8 cellular contexts compared by ENCODE assay signal in the genomic region with DNA sequence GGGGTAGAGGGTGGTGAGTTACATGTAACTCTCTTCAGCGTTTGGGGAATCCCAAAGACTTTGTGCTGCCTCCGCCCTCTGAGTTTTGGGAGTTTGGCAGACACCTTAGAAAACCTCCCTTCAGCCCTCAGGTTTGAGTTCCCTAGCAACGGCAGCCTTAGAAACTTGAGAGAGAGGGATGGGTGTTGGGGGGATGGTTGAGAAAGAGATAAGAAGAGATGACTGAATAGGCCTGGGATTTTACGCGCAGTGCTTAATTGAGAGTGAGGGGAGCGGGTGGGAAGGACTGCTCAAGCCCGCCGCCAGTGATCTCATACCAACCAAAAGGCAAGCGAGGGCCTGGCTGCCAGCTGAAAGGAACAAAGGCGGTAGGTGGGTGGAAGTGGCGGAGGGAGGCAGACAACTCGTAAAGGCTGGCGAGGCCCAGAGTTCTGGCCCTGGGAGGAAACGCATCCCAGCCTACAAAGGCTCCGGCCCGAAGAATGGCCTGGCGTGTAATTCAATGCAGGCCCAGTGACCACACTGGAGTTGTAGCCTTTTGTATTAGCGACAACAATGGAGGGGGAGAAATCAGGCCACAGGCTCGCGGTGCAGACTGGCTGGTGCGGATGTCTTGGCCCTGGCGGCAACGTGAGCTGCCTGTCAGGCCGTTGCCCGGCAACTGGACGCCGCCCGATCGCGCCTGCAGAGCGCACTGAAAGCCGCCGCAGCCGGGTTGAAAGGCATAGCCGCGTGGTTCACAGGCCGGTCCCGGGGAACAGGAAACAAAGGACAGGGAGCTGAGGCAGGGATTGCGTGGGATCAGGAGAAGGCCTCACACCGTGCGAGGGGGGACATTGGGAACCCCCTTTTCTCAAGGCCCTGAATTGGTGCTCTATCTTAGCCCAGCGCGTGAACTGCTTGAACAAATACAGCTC. TPM values are rescaled to one million over a fixed set of nuclear protein-coding genes. Genes with fewer than 3 reads are reported as not detected.
DNase-seq lines count a peak whose midpoint lies in the region; ATAC-seq, FAIRE-seq and TF ChIP-seq lines count a peak whose summit lies in the region.

No MANE protein-coding gene starts in this region.

- H3K9me3 ChIP-seq in DOHH2 (ENCODE audit: control insufficient read depth, insufficient read depth, low read length) (no peaks in the 10 kb centered on the region), PC-3 (ENCODE audit: low read length) (no peaks in the 10 kb centered on the region), spleen (no peaks in the 10 kb centered on the region)

- no peak for TF ChIP-seq POLR2A in spleen (IDR thresholded peaks at IDR 0.05)

- DNase-seq in PC-3, result no peak
- DNase-seq in choroid plexus epithelial cell (ENCODE audit: low read depth), result peak; percentile 68
- DNase-seq in kidney epithelial cell (ENCODE audit: low read depth), result peak; percentile 29
- DNase-seq in spleen, result peak; percentile 93
- DNase-seq in mesenteric fat pad (ENCODE audit: low spot score), result no peak
- DNase-seq in urothelium cell line (ENCODE audit: low spot score), result no peak

- H3K27me3 ChIP-seq in DOHH2 (ENCODE audit: control insufficient read depth, low read length) (0 out of 2 replicates have a peak, but pooled peaks cover 3% of the 10 kb centered on the region), PC-3 (ENCODE audit: low read length) (peaks cover under 1% of the 10 kb centered on the region; the same call in 1 of the 2 replicates), kidney epithelial cell (ENCODE audit: control insufficient read depth, insufficient read depth, low read length) (no peaks in the 10 kb centered on the region), spleen (replicated peaks in 1 of 7) (no peaks in the 10 kb centered on the region)

- H3K79me2 ChIP-seq in DOHH2 (ENCODE audit: control insufficient read depth, low read length) (no peaks in the 10 kb centered on the region), PC-3 (ENCODE audit: low read length) (no peaks in the 10 kb centered on the region)

- H3K4me2 ChIP-seq in DOHH2 (ENCODE audit: low read length) (peak overlapping the region; percentile 36), PC-3 (ENCODE audit: low read length) (no peak overlapping the region)

- 0 out of 2 replicates have a peak overlapping the region, but pooled peaks have one; percentile 6 for H2AFZ ChIP-seq in PC-3 (ENCODE audit: low read length)

- H3K4me1 ChIP-seq in DOHH2 (ENCODE audit: control insufficient read depth, low read length) (peaks cover 9% of the 10 kb centered on the region), PC-3 (ENCODE audit: insufficient read depth, low read length) (no peaks in the 10 kb centered on the region), spleen (peaks cover 0 to 48% (median 7%) of the 10 kb centered on the region in 6 donors)

- H4K20me1 ChIP-seq in DOHH2 (ENCODE audit: control insufficient read depth, insufficient read depth, low read depth, low read length), result no peaks in the 10 kb centered on the region
- H4K20me1 ChIP-seq in PC-3 (ENCODE audit: low read length), result no peaks in the 10 kb centered on the region

- TF ChIP-seq CTCF in DOHH2 (IDR thresholded peaks at IDR 0.05; ENCODE audit: low read depth, low read length, poor library complexity, severe bottlenecking) (no peak), PC-3 (conservative IDR thresholded peaks at IDR 0.05; ENCODE audit: low read depth, low read length) (no peak), choroid plexus epithelial cell (conservative IDR thresholded peaks at IDR 0.05; ENCODE audit: low read depth, low read length) (no peak), kidney epithelial cell (IDR thresholded peaks at IDR 0.05; ENCODE audit: insufficient read depth, low read length, poor library complexity, severe bottlenecking) (no peak), spleen (IDR thresholded peaks at IDR 0.05 in 8 of 11, conservative IDR thresholded peaks at IDR 0.05 in 3 of 11) (no peak)

- WGBS in spleen, 5 donors, result 58 to 77% (median 62%) methylated on average over 29 to 43 of the region's 43 CpGs

- no peak overlapping the region for H3K9ac ChIP-seq in PC-3 (ENCODE audit: low read length)

- no TSS peak for BruUV-seq in PC-3 (replicated peaks; lab: Mats Ljungman, UMichigan)

- H3K27ac ChIP-seq in DOHH2 (ENCODE audit: low read depth, low read length) (no peak overlapping the region), PC-3 (ENCODE audit: low read length) (no peak overlapping the region), spleen (no peak overlapping the region)

- POLR2A ChIA-PET in PC-3 (lab: Charles Lee; ENCODE audit: unreplicated experiment), result no interaction called here

- CTCF ChIA-PET in PC-3 (lab: Charles Lee), result no interaction called here

- intact Hi-C loops in PC-3 (cut with micrococcal nuclease) (no loop called here), spleen (cut with DNase I; ENCODE audit: low total_unique reads) (no loop called here)

- H3F3A ChIP-seq in DOHH2 (ENCODE audit: control insufficient read depth, insufficient read depth), result no peaks in the 10 kb centered on the region
- H3F3A ChIP-seq in PC-3 (ENCODE audit: low read length, unreplicated experiment), result no peaks in the 10 kb centered on the region

- H3K9me2 ChIP-seq in DOHH2 (replicated peaks; ENCODE audit: control insufficient read depth, low read length) (no peaks in the 10 kb centered on the region), PC-3 (replicated peaks; ENCODE audit: low read length) (no peaks in the 10 kb centered on the region)

- no peak for FAIRE-seq in urothelium cell line (lab: Jason Lieb, UNC)

- no peak overlapping the region for H3K4me3 ChIP-seq in DOHH2 (ENCODE audit: low read length)
- H3K4me3 ChIP-seq in PC-3 (ENCODE audit: low read length), result no peak overlapping the region
- peak overlapping the region; percentile 43 for H3K4me3 ChIP-seq in choroid plexus epithelial cell (ENCODE audit: low read depth, low read length)
- no peak overlapping the region for H3K4me3 ChIP-seq in kidney epithelial cell (ENCODE audit: low read depth, low read length)
- peak overlapping the region in 1 of 8 donors; percentile 20 for H3K4me3 ChIP-seq in spleen

- H3K36me3 ChIP-seq in DOHH2 (ENCODE audit: control insufficient read depth, low read length) (no peaks in the 10 kb centered on the region), PC-3 (ENCODE audit: low read depth, low read length) (no peaks in the 10 kb centered on the region), kidney epithelial cell (ENCODE audit: control insufficient read depth, insufficient read depth, low read length) (no peaks in the 10 kb centered on the region), spleen (no peaks in the 10 kb centered on the region)

- ATAC-seq in HG03045 (IDR thresholded peaks at IDR 0.05; ENCODE audit: unreplicated experiment) (peak; percentile 81), PC-3 (no peak)

RNA-seq across cellular contexts. Expression of a gene that starts 39.9 kb away (rescaled TPM):
- total RNA-seq in PC-3 (2014; rRNA removed), result 56.7 and 78.6 TPM in 2 replicates
- total RNA-seq in kidney epithelial cell, result 69.4 and 69.7 TPM in 2 replicates
- 10 to 100 TPM; 56.2 to 72.8 (median 64.3) TPM for total RNA-seq in spleen
- polyA plus RNA-seq in spleen, result 10 to 100 TPM; 65.1 to 88.6 (median 72.1) TPM
- 62.8 TPM for total RNA-seq in mesenteric fat pad

Comparison
In these comparisons a context has a peak if more than half of its experiments do, and no peak if none do; other contexts are left out.
1. DNase-seq: peak in choroid plexus epithelial cell (single experiment), kidney epithelial cell (single experiment) and spleen (single experiment); none in PC-3 (single experiment), mesenteric fat pad (single experiment) and urothelium cell line (single experiment).